ENCODE assay signal across 1 cellular context in genomic region chr14:55104051-55104954, GRCh38.
TF ChIP-seq lines count a peak whose summit lies in the region.

No MANE protein-coding gene starts in this region.

TF ChIP-seq in HepG2, 621 proteins besides CTCF, POLR2A, EP300 and RAD21:
- TF ChIP-seq ZNF629 (CRISPR knock-in tag; conservative IDR thresholded peaks at IDR 0.05) (peak; percentile 69), TEAD3 (CRISPR knock-in tag; optimal IDR thresholded peaks at IDR 0.05; ENCODE audit: borderline replicate concordance) (peak; percentile 37), TARDBP (CRISPR knock-in tag; IDR thresholded peaks at IDR 0.05) (no peak)
